15 cellular contexts compared by ENCODE assay signal in the genomic region with DNA sequence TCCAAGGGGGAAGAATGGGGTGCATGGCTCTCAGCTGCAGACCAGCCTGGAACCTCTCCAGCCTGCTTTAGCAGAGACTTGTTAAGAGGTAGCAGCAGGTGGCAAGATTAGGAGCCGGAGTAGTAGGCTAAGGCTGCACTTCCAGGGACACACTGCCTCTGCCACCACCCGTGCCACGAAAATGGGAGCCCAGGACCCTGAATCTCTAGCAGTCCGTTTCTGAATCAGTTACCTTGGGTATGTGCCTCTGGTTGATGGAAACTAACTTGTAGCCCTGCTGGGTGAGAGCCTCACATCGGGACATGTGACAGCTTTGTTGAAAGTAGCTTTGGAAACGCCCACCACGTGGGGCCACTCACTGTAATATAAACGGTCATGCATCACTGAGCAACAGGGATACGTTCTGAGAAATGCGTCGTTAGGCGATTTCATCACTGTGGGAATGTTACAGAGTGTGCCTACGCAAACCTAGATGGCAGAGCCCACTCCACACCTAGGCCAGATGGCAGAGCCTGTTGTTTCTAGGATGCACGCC. TPM values are rescaled to one million over a fixed set of nuclear protein-coding genes. Genes with fewer than 3 reads are reported as not detected.
A peak's percentile ranks its signal among the peaks of the same experiment; 100 is the strongest.
DNase-seq lines count a peak whose midpoint lies in the region; ATAC-seq and TF ChIP-seq lines count a peak whose summit lies in the region.
"Had no signal": no experiment of that assay in that cellular context is flagged by ENCODE, and none has a peak within 500 bp of the region (broad histone marks: within the 10 kb centered on the region; RNA-seq: fewer than 3 reads in every experiment).

No MANE protein-coding gene starts in this region.

- H3K79me1 ChIP-seq in mesendoderm (ENCODE audit: low read length), result no peaks in the 10 kb centered on the region

- TF ChIP-seq CTCF in BE2C (IDR thresholded peaks at IDR 0.05; ENCODE audit: low read depth, low read length) (no peak), uterus (IDR thresholded peaks at IDR 0.05) (no peak)

- no peak overlapping the region for H3K4me2 ChIP-seq in mesendoderm (ENCODE audit: low read length)
- H3K4me2 ChIP-seq: BLaER1 had no signal

- no CpG with 5 or more reads among the region's 14 CpGs for WGBS in mesendoderm (ENCODE audit: extremely low coverage, insufficient coverage, low lambda C conversion rate)

- ATAC-seq in HG02763 (IDR thresholded peaks at IDR 0.05; ENCODE audit: unreplicated experiment), result no peak
- ATAC-seq: activated CD8-positive, alpha-beta T cell treated with anti-CD3 and anti-CD28 coated beads for 36 hours; activated naive CD8-positive, alpha-beta T cell treated with anti-CD3 and anti-CD28 coated beads, Interleukin-2, amount 50 U/mL, for 24 hours; T-cell had no signal

- H3K18ac ChIP-seq in mesendoderm (ENCODE audit: low read length), result no peak overlapping the region

- no peak overlapping the region for H2BK5ac ChIP-seq in mesendoderm (ENCODE audit: low read length)

- H3K9ac ChIP-seq in mesendoderm (ENCODE audit: low read length), result no peak overlapping the region
- H3K9ac ChIP-seq: BLaER1 had no signal

- H3K4me1 ChIP-seq in BE2C, result no peaks in the 10 kb centered on the region
- H3K4me1 ChIP-seq in mesendoderm (ENCODE audit: control insufficient read depth, low read depth, low read length), result peaks cover 4% of the 10 kb centered on the region
- peaks cover 5 to 18% of the 10 kb centered on the region in 2 donors for H3K4me1 ChIP-seq in uterus

- H4K5ac ChIP-seq in mesendoderm (ENCODE audit: low read length), result no peak overlapping the region

- H4K8ac ChIP-seq in mesendoderm (ENCODE audit: low read depth, low read length), result no peak overlapping the region

- H3K9me3 ChIP-seq in BE2C (no peaks in the 10 kb centered on the region), uterus (no peaks in the 10 kb centered on the region)

- no peak overlapping the region for H3K4ac ChIP-seq in mesendoderm (ENCODE audit: low read depth, low read length)

- intact Hi-C loops in uterus (cut with DNase I; ENCODE audit: low total_unique reads), result no loop called here

- H3K4me3 ChIP-seq in BE2C (ENCODE audit: low read depth, low read length) (no peak overlapping the region), mesendoderm (ENCODE audit: low read length) (no peak overlapping the region), uterus (no peak overlapping the region)
- H3K4me3 ChIP-seq: BLaER1 had no signal

- no peak overlapping the region for H3K56ac ChIP-seq in mesendoderm (ENCODE audit: low read length)

- no peak overlapping the region for H3K23ac ChIP-seq in mesendoderm (ENCODE audit: low read length)

- DNase-seq in BE2C, result peak; percentile 30
- DNase-seq in NCI-H1105 (lab: John Stamatoyannopoulos, UW), result peak; percentile 57
- peak; percentile 24 for DNase-seq in SK-N-DZ (ENCODE audit: low spot score)
- peak; percentile 61 for DNase-seq in mesendoderm
- no peak for DNase-seq in putamen (ENCODE audit: low spot score)
- DNase-seq in NK-92 treated with Interleukin-12 subunit alpha and Interleukin-12 subunit beta, amount 100 ng/mL, for 24 hours (lab: John Stamatoyannopoulos, UW), result no peak
- no peak for DNase-seq in uterus
- DNase-seq: activated CD8-positive, alpha-beta T cell treated with anti-CD3 and anti-CD28 coated beads for 36 hours; activated naive CD8-positive, alpha-beta T cell treated with anti-CD3 and anti-CD28 coated beads, Interleukin-2, amount 50 U/mL, for 24 hours; NCI-H774; T-cell had no signal

- H3K36me3 ChIP-seq in BE2C, result no peaks in the 10 kb centered on the region
- no peaks in the 10 kb centered on the region for H3K36me3 ChIP-seq in mesendoderm (ENCODE audit: control insufficient read depth, insufficient read depth, low read length)
- H3K36me3 ChIP-seq in uterus, result no peaks in the 10 kb centered on the region
- H3K36me3 ChIP-seq: BLaER1 had no signal

- H2BK15ac ChIP-seq in mesendoderm (replicated peaks; ENCODE audit: low read depth), result no peak overlapping the region

- H3K79me2 ChIP-seq in mesendoderm (ENCODE audit: control insufficient read depth, insufficient read depth, low read length), result no peaks in the 10 kb centered on the region

- no peak overlapping the region for H2AK5ac ChIP-seq in mesendoderm (ENCODE audit: low read length)

- no peak for TF ChIP-seq POLR2A in uterus (IDR thresholded peaks at IDR 0.05)

- no peak overlapping the region for H2BK120ac ChIP-seq in mesendoderm (ENCODE audit: low read depth, low read length)

- H3K27me3 ChIP-seq in BE2C (0 out of 2 replicates have a peak, but pooled peaks cover 2% of the 10 kb centered on the region), mesendoderm (ENCODE audit: insufficient read depth, low read length, poor library complexity) (no peaks in the 10 kb centered on the region), uterus (no peaks in the 10 kb centered on the region)
- H3K27me3 ChIP-seq: BLaER1 had no signal

- H3K27ac ChIP-seq in mesendoderm (ENCODE audit: low read depth, low read length) (no peak overlapping the region), uterus (no peak overlapping the region)
- H3K27ac ChIP-seq: BLaER1 had no signal

RNA-seq across cellular contexts. Expression of gene HTRA1, which starts 25.9 kb away (rescaled TPM):
- not detected for polyA plus RNA-seq in BE2C (2012; ENCODE audit: insufficient read depth, insufficient read length, low read depth)
- polyA plus RNA-seq in SK-N-DZ (2014; cell fraction: cytosol; rRNA removed), result 0.44 TPM in 1 of 2 replicates, not detected in the other
- polyA plus RNA-seq in SK-N-DZ (2014; cell fraction: nucleus; rRNA removed), result not detected in 2 replicates
- polyA plus RNA-seq in mesendoderm (2013, experiment 1 of 2), result 6.1 TPM
- polyA plus RNA-seq in mesendoderm (2013, experiment 2 of 2), result 5.7 TPM
- 100 to 1,000 TPM in 3 of 4 donors, 10 to 100 TPM in 1; 98.3 to 153 (median 142) TPM for total RNA-seq in uterus
- total RNA-seq: activated CD8-positive, alpha-beta T cell treated with anti-CD3 and anti-CD28 coated beads for 36 hours had no signal

RNA-seq across cellular contexts. Expression of gene ARMS2, which starts 32.8 kb away (rescaled TPM):
- polyA plus RNA-seq in BE2C (2012; ENCODE audit: insufficient read depth, insufficient read length, low read depth), result not detected
- not detected in 2 replicates for polyA plus RNA-seq in SK-N-DZ (2014; cell fraction: cytosol; rRNA removed)
- not detected in 2 replicates for polyA plus RNA-seq in SK-N-DZ (2014; cell fraction: nucleus; rRNA removed)
- 0.04 TPM for polyA plus RNA-seq in mesendoderm (2013, experiment 1 of 2)
- polyA plus RNA-seq in mesendoderm (2013, experiment 2 of 2), result not detected
- not detected for total RNA-seq in uterus
- total RNA-seq: activated CD8-positive, alpha-beta T cell treated with anti-CD3 and anti-CD28 coated beads for 36 hours; neural crest cell; T-cell; ureter had no signal

Comparison
In these comparisons a context has a peak if more than half of its experiments do, and no peak if none do; other contexts are left out.
1. DNase-seq: peak in BE2C (single experiment), NCI-H1105 (single experiment), SK-N-DZ (single experiment) and mesendoderm (single experiment); none in putamen (single experiment), NK-92 treated with Interleukin-12 subunit alpha and Interleukin-12 subunit beta, amount 100 ng/mL, for 24 hours (single experiment) and uterus (0 of 2).